ENCODE assay signal across 11 cellular contexts in the genomic region with DNA sequence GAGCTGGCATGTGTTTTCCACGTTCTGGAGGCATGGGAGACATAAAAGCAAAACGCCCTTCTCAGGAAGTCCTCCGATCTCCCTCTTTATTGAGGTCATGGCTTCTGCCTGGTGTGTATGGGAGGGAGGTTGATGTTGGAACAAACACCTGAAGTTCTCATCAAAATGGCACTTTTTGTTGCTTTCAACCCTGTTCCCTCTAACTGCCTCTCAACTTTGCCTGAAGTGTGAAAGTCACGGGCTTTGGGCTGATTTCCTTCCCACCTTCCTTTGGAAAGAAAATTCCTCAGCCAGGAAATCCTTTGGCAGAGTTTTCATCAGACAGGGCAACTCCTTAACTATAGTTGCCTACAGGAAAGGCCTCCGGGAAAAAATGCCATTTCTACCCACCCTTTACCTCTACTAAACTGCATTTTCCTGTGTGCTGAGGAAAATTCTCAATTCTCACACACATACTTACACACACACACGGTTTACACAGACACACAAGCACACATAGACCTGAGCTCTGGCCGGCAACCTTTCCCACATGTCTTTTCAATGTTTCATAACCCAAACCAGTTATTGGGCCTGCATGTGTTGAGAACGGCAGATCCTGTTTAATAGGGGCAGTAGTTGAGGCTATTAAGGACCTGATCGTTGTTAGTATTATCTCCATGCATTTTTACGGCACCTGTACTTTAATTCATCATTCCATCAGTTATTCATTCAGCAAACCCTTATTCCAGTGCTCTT. TPM values are rescaled to one million over a fixed set of nuclear protein-coding genes. Genes with fewer than 3 reads are reported as not detected.
DNase-seq lines count a peak whose midpoint lies in the region; ATAC-seq and TF ChIP-seq lines count a peak whose summit lies in the region.
"Had no signal": no experiment of that assay in that cellular context is flagged by ENCODE, and none has a peak within 500 bp of the region (broad histone marks: within the 10 kb centered on the region; RNA-seq: fewer than 3 reads in every experiment).

No MANE protein-coding gene starts in this region.

- H3K4me1 ChIP-seq in colonic mucosa (peaks cover 4% of the 10 kb centered on the region), thoracic aorta (ENCODE audit: control insufficient read depth in 1 of 2, low read depth in 2 of 2) (peaks cover 65 to 75% of the 10 kb centered on the region in 2 donors)

- no peak overlapping the region for H3K4me3 ChIP-seq in colonic mucosa
- H3K4me3 ChIP-seq in thoracic aorta = peak overlapping the region; percentile 38

- H3K27ac ChIP-seq in colonic mucosa = peak overlapping the region; percentile 5
- peak overlapping the region; percentile 86 to 87 for H3K27ac ChIP-seq in thoracic aorta
- H3K27ac ChIP-seq: epithelial cell of prostate had no signal

- peaks cover 2% of the 10 kb centered on the region for H3K9me3 Mint-ChIP-seq in activated CD4-positive, alpha-beta T cell treated with anti-CD3 and anti-CD28 coated beads, Interleukin-2, amount 10 ng/mL, durations not matched to agents 7 days and 5 days
- H3K9me3 Mint-ChIP-seq in mesothelial cell of epicardium = peaks cover 5% of the 10 kb centered on the region

- H3K27ac Mint-ChIP-seq in activated CD4-positive, alpha-beta T cell treated with anti-CD3 and anti-CD28 coated beads, Interleukin-2, amount 10 ng/mL, durations not matched to agents 7 days and 5 days = peak overlapping the region; percentile 3
- peak overlapping the region; percentile 91 for H3K27ac Mint-ChIP-seq in mesothelial cell of epicardium

- no peak for DNase-seq in activated CD4-positive, alpha-beta T cell treated with anti-CD3 and anti-CD28 coated beads, Interleukin-2, amount 10 ng/mL, durations not matched to agents 7 days and 5 days
- no peak for DNase-seq in activated CD4-positive, alpha-beta T cell treated with anti-CD3 and anti-CD28 coated beads, Interleukin-2, amount 50 U/mL, for 4 hours
- DNase-seq in colonic mucosa (no peak), mesothelial cell of epicardium (ENCODE audit: low spot score in 2 of 2, unreplicated experiment in 2 of 2) (no peak), thoracic aorta (ENCODE audit: low spot score) (no peak), HK-2 (ENCODE audit: unreplicated experiment) (no peak), nucleus accumbens (lab: John Stamatoyannopoulos, UW) (no peak)
- DNase-seq: activated gamma-delta T cell, GF-D8 had no signal

- H3K27me3 ChIP-seq in colonic mucosa (no peaks in the 10 kb centered on the region), thoracic aorta (replicated peaks; ENCODE audit: insufficient read depth) (no peaks in the 10 kb centered on the region)

- ATAC-seq in thoracic aorta (ENCODE audit: insufficient number of reproducible peaks, low FRiP score, low read depth) = no peak
- ATAC-seq in HG02610 (IDR thresholded peaks at IDR 0.05; ENCODE audit: unreplicated experiment) = no peak

- POLR2A ChIA-PET in activated CD4-positive, alpha-beta T cell treated with anti-CD3 and anti-CD28 coated beads, Interleukin-2, amount 10 ng/mL, durations not matched to agents 7 days and 5 days (lab: Charles Lee) = no interaction called here

- H3K9me3 ChIP-seq in colonic mucosa = no peaks in the 10 kb centered on the region
- H3K9me3 ChIP-seq in thoracic aorta = no peaks in the 10 kb centered on the region

- H3K36me3 Mint-ChIP-seq in activated CD4-positive, alpha-beta T cell treated with anti-CD3 and anti-CD28 coated beads, Interleukin-2, amount 10 ng/mL, durations not matched to agents 7 days and 5 days (ENCODE audit: low read depth) = peaks cover 44% of the 10 kb centered on the region
- peaks cover 27% of the 10 kb centered on the region for H3K36me3 Mint-ChIP-seq in mesothelial cell of epicardium

- CTCF ChIA-PET in activated CD4-positive, alpha-beta T cell treated with anti-CD3 and anti-CD28 coated beads, Interleukin-2, amount 10 ng/mL, durations not matched to agents 7 days and 5 days (lab: Charles Lee) = no interaction called here

- no peaks in the 10 kb centered on the region for H3K27me3 Mint-ChIP-seq in activated CD4-positive, alpha-beta T cell treated with anti-CD3 and anti-CD28 coated beads, Interleukin-2, amount 10 ng/mL, durations not matched to agents 7 days and 5 days
- H3K27me3 Mint-ChIP-seq in mesothelial cell of epicardium (ENCODE audit: low read depth) = no peaks in the 10 kb centered on the region

- peaks cover 43% of the 10 kb centered on the region for H3K4me1 Mint-ChIP-seq in activated CD4-positive, alpha-beta T cell treated with anti-CD3 and anti-CD28 coated beads, Interleukin-2, amount 10 ng/mL, durations not matched to agents 7 days and 5 days
- H3K4me1 Mint-ChIP-seq in mesothelial cell of epicardium = peaks cover 57% of the 10 kb centered on the region

- intact Hi-C loops in colonic mucosa (cut with DNase I) = no loop called here

- H3K9ac ChIP-seq in colonic mucosa (ENCODE audit: low read depth in 2 of 2, low read length in 2 of 2) = no peak overlapping the region

- H3K4me3 Mint-ChIP-seq in activated CD4-positive, alpha-beta T cell treated with anti-CD3 and anti-CD28 coated beads, Interleukin-2, amount 10 ng/mL, durations not matched to agents 7 days and 5 days = no peak overlapping the region
- H3K4me3 Mint-ChIP-seq in mesothelial cell of epicardium = no peak overlapping the region

- no peak for TF ChIP-seq CTCF in colonic mucosa (IDR thresholded peaks at IDR 0.05)
- no peak for TF ChIP-seq CTCF in mesothelial cell of epicardium (IDR thresholded peaks at IDR 0.05; ENCODE audit: unreplicated experiment)
- no peak for TF ChIP-seq CTCF in thoracic aorta (IDR thresholded peaks at IDR 0.05)

- peaks cover 5% of the 10 kb centered on the region for H3K36me3 ChIP-seq in colonic mucosa
- H3K36me3 ChIP-seq in thoracic aorta = peaks cover 15% of the 10 kb centered on the region

RNA-seq across cellular contexts. Expression of gene CYP17A1, which starts 36.4 kb away (rescaled TPM):
- not detected for total RNA-seq in activated CD4-positive, alpha-beta T cell treated with anti-CD3 and anti-CD28 coated beads, Interleukin-2, amount 10 ng/mL, durations not matched to agents 7 days and 5 days
- total RNA-seq in colonic mucosa (1 to 10 TPM in 1 of 2 donors, not detected in 1; 7.7 TPM), mesothelial cell of epicardium (0.54 to 1.1 TPM (median 0.81 TPM) in 3 replicates), thoracic aorta (1 to 10 TPM in 1 of 2 donors, under 1 TPM in 1; 0.41 to 1.3 TPM)

RNA-seq across cellular contexts. Expression of gene BORCS7, which starts 53.3 kb away (rescaled TPM):
- 10 to 100 TPM; 10.7 to 13.0 TPM for total RNA-seq in activated CD4-positive, alpha-beta T cell treated with anti-CD3 and anti-CD28 coated beads, Interleukin-2, amount 10 ng/mL, durations not matched to agents 7 days and 5 days
- total RNA-seq in colonic mucosa = 10 to 100 TPM; 15.6 to 18.9 TPM
- 17.3 to 19.9 TPM (median 19.0 TPM) in 3 replicates for total RNA-seq in mesothelial cell of epicardium
- 10 to 100 TPM; 35.2 to 38.7 TPM for total RNA-seq in thoracic aorta

RNA-seq across cellular contexts. Expression of gene WBP1L, which starts 57.0 kb away (rescaled TPM):
- total RNA-seq in activated CD4-positive, alpha-beta T cell treated with anti-CD3 and anti-CD28 coated beads, Interleukin-2, amount 10 ng/mL, durations not matched to agents 7 days and 5 days = 10 to 100 TPM; 30.2 to 31.4 TPM
- total RNA-seq in colonic mucosa = 10 to 100 TPM; 32.3 to 42.7 TPM
- total RNA-seq in mesothelial cell of epicardium = 56.3 to 56.7 TPM (median 56.3 TPM) in 3 replicates
- 100 to 1,000 TPM; 123 to 268 TPM for total RNA-seq in thoracic aorta
